In genomic region chr3:107525101-107525953, GRCh38 we compare ENCODE assay signal across 8 cellular contexts. TPM values are rescaled to one million over a fixed set of nuclear protein-coding genes. Genes with fewer than 3 reads are reported as not detected.
DNase-seq lines count a peak whose midpoint lies in the region; ATAC-seq and TF ChIP-seq lines count a peak whose summit lies in the region.

No MANE protein-coding gene starts in this region.

- H3K4me2 ChIP-seq in DOHH2 (ENCODE audit: low read length) (peak overlapping the region; percentile 100), IMR-90 (ENCODE audit: low read depth, low read length) (peak overlapping the region; percentile 90)

- dilution Hi-C loops in IMR-90 (cut with HindIII; ENCODE audit: low sequenced_read_pairs, unreplicated experiment) = no loop called here

- H2BK15ac ChIP-seq in IMR-90 (ENCODE audit: low read depth, low read length) = peak overlapping the region; percentile 60; the same call in 1 of the 3 replicates

- peak overlapping the region; percentile 73 for H3K14ac ChIP-seq in IMR-90 (replicated peaks; ENCODE audit: low read depth, low read length)

- H2BK120ac ChIP-seq in IMR-90 (ENCODE audit: low read depth, low read length) = peak overlapping the region; percentile 57

- peak overlapping the region; percentile 97 for H2AFZ ChIP-seq in IMR-90 (replicated peaks; ENCODE audit: low read length, poor library complexity)

- H3K4me1 ChIP-seq in DOHH2 (ENCODE audit: control insufficient read depth, low read length) (peaks cover 57% of the 10 kb centered on the region), IMR-90 (ENCODE audit: control insufficient read depth, insufficient read depth, low read length) (no peaks in the 10 kb centered on the region)

- H3K9me3 Mint-ChIP-seq in chondrocyte (ENCODE audit: low read depth) = no peaks in the 10 kb centered on the region

- peaks cover 5% of the 10 kb centered on the region for H3F3A ChIP-seq in DOHH2 (ENCODE audit: control insufficient read depth, insufficient read depth)

- peak overlapping the region; percentile 66 to 97 for H4K8ac ChIP-seq in IMR-90 (ENCODE audit: low read depth in 2 of 2, low read length in 2 of 2)

- H2AK9ac ChIP-seq in IMR-90 (replicated peaks; ENCODE audit: low read depth, low read length, poor library complexity) = peak overlapping the region; percentile 92

- H3K27ac ChIP-seq in DOHH2 (ENCODE audit: low read depth, low read length) (peak overlapping the region; percentile 78), IMR-90 (ENCODE audit: insufficient read depth, low read length) (peak overlapping the region; percentile 76)

- no peaks in the 10 kb centered on the region for H3K9me1 ChIP-seq in IMR-90 (ENCODE audit: insufficient read depth, low read length)

- H3K4me3 ChIP-seq in DOHH2 (ENCODE audit: low read length) = peak overlapping the region; percentile 96
- H3K4me3 ChIP-seq in IMR-90 (ENCODE audit: insufficient read depth, low read depth, low read length) = peak overlapping the region; percentile 87
- H3K4me3 ChIP-seq in WI38 (ENCODE audit: low read depth, low read length) = peak overlapping the region; percentile 88

- H4K20me1 ChIP-seq in DOHH2 (ENCODE audit: control insufficient read depth, insufficient read depth, low read depth, low read length) (peaks cover 26% of the 10 kb centered on the region), IMR-90 (ENCODE audit: insufficient read depth, low read length) (peaks cover 4% of the 10 kb centered on the region; the same call in 1 of the 2 replicates)

- H3K9ac ChIP-seq in IMR-90 (ENCODE audit: low read depth, low read length) = peak overlapping the region; percentile 78

- in situ Hi-C loops in IMR-90 (cut with MboI; ENCODE audit: low sequenced_read_pairs) = no loop called here

- no peaks in the 10 kb centered on the region for H3K27me3 Mint-ChIP-seq in chondrocyte (ENCODE audit: low read depth)

- peak overlapping the region; percentile 39; the same call in 1 of the 2 replicates for H2AK5ac ChIP-seq in IMR-90 (ENCODE audit: low read depth, low read length)

- peak overlapping the region; percentile 59 for H4K91ac ChIP-seq in IMR-90 (ENCODE audit: insufficient read depth, low read depth, low read length)

- peak overlapping the region; percentile 69 for H2BK5ac ChIP-seq in IMR-90 (ENCODE audit: low read depth, low read length, poor library complexity, severe bottlenecking)

- no peak for TF ChIP-seq RAD21 in IMR-90 (IDR thresholded peaks at IDR 0.05; ENCODE audit: low read length)

- peak overlapping the region; percentile 97 for H3K23ac ChIP-seq in IMR-90 (ENCODE audit: low read depth, low read length)

- H3K36me3 Mint-ChIP-seq in chondrocyte (ENCODE audit: low read depth) = peaks cover 8% of the 10 kb centered on the region

- H3K27ac Mint-ChIP-seq in chondrocyte (ENCODE audit: unreplicated experiment) = peak overlapping the region; percentile 85

- H3K9me2 ChIP-seq in DOHH2 (replicated peaks; ENCODE audit: control insufficient read depth, low read length) = no peaks in the 10 kb centered on the region

- H3K36me3 ChIP-seq in DOHH2 (ENCODE audit: control insufficient read depth, low read length) = peaks cover 47% of the 10 kb centered on the region
- no peaks in the 10 kb centered on the region; the same call in 1 of the 2 replicates for H3K36me3 ChIP-seq in IMR-90 (ENCODE audit: control insufficient read depth, insufficient read depth, low read length)

- H3K4ac ChIP-seq in IMR-90 (ENCODE audit: low read depth, low read length) = peak overlapping the region; percentile 66

- intact Hi-C loops in IMR-90 (cut with micrococcal nuclease) = loop anchor here (1.0 kb wide), 2 partner anchors 96 to 284 kb away; no protein-coding TSS in a partner anchor

- peaks cover 18% of the 10 kb centered on the region for H3K4me1 Mint-ChIP-seq in chondrocyte (ENCODE audit: low read depth)

- TF ChIP-seq CTCF in DOHH2 (IDR thresholded peaks at IDR 0.05; ENCODE audit: low read depth, low read length, poor library complexity, severe bottlenecking) (no peak), IMR-90 (conservative IDR thresholded peaks at IDR 0.05; ENCODE audit: low read depth, low read length) (no peak), WI38 (IDR thresholded peaks at IDR 0.05; ENCODE audit: low read depth, low read length) (no peak), chondrocyte (IDR thresholded peaks at IDR 0.05) (no peak)

- peak overlapping the region; percentile 71 for H3K56ac ChIP-seq in IMR-90 (ENCODE audit: extremely low read depth, insufficient read depth, low read length)

- CTCF ChIA-PET in IMR-90 (lab: Yijun Ruan, JAX) = no interaction called here

- peaks cover 15 to 30% of the 10 kb centered on the region in 2 experiments for H3K79me1 ChIP-seq in IMR-90 (ENCODE audit: low read depth in 1 of 2, low read length in 2 of 2)

- no peak overlapping the region for H2BK20ac ChIP-seq in IMR-90 (ENCODE audit: low read depth, low read length)

- DNase-seq in IMR-90 (no peak), chondrocyte (ENCODE audit: low spot score) (peak; percentile 73), kidney glomerular epithelial cell (lab: John Stamatoyannopoulos, UW) (peak; percentile 68), foreskin melanocyte (no peak)
- DNase-seq in stimulated activated CD4-positive, alpha-beta T cell treated with anti-CD3 and anti-CD28 coated beads, Interleukin-12 subunit alpha, Interleukin-12 subunit beta, amount 100 ng/mL, for 48 hours (ENCODE audit: low read depth in 2 of 3, low spot score in 1 of 3) = peak in 2 of 3 donors; percentile 12 to 13

- POLR2A ChIA-PET in IMR-90 (lab: Charles Lee; ENCODE audit: unreplicated experiment) = no interaction called here

- H4K5ac ChIP-seq in IMR-90 (ENCODE audit: low read depth, low read length) = peak overlapping the region; percentile 68; the same call in 1 of the 2 replicates

- no peak for TF ChIP-seq POLR2A in IMR-90 (IDR thresholded peaks at IDR 0.05; ENCODE audit: low read depth, low read length)

- H3K27me3 ChIP-seq in DOHH2 (ENCODE audit: control insufficient read depth, low read length) = no peaks in the 10 kb centered on the region
- H3K27me3 ChIP-seq in IMR-90 (ENCODE audit: control insufficient read depth, insufficient read depth, low read length) = no peaks in the 10 kb centered on the region

- H3K18ac ChIP-seq in IMR-90 (ENCODE audit: low read depth, low read length) = peak overlapping the region; percentile 58

- 0% methylated on average over 16 of the region's 66 CpGs; no CpG with 5 or more reads in 1 of the 2 experiments for WGBS in IMR-90 (ENCODE audit: extremely low coverage in 2 of 2, insufficient read length in 1 of 2), 2 experiments

- no TSS peak for BruUV-seq in IMR-90 (replicated peaks; lab: Mats Ljungman, UMichigan)

- ATAC-seq in IMR-90 (ENCODE audit: low read depth) (peak; percentile 30), GM21825 (IDR thresholded peaks at IDR 0.05; ENCODE audit: unreplicated experiment) (no peak)

- H3K9me3 ChIP-seq in DOHH2 (ENCODE audit: control insufficient read depth, insufficient read depth, low read length) = no peaks in the 10 kb centered on the region
- no peaks in the 10 kb centered on the region for H3K9me3 ChIP-seq in IMR-90 (ENCODE audit: control insufficient read depth, insufficient read depth, low read length)

- peaks cover 66% of the 10 kb centered on the region for H3K79me2 ChIP-seq in DOHH2 (ENCODE audit: control insufficient read depth, low read length)

- peak overlapping the region; percentile 94 for H3K4me3 Mint-ChIP-seq in chondrocyte (ENCODE audit: unreplicated experiment)

TF ChIP-seq in IMR-90, 13 proteins besides CTCF, POLR2A, EP300 and RAD21:
- no peak for TF ChIP-seq MXI1 (IDR thresholded peaks at IDR 0.05; ENCODE audit: borderline replicate concordance, low read depth, low read length)

RNA-seq across cellular contexts. Expression of gene BBX, which starts 2.6 kb away (rescaled TPM):
- total RNA-seq in IMR-90 (2012; rRNA removed) (87.5 and 107 TPM in 2 replicates), chondrocyte (68.4 to 82.7 TPM (median 69.6 TPM) in 3 replicates)
- 13.5 and 13.6 TPM in 2 replicates for polyA plus RNA-seq in IMR-90 (2012; rRNA removed)
- polyA plus RNA-seq in IMR-90 (2012; cell fraction: cytosol; rRNA removed) = 10.0 and 10.6 TPM in 2 replicates
- polyA plus RNA-seq in IMR-90 (2012; cell fraction: nucleus; rRNA removed; ENCODE audit: low replicate concordance) = 11.0 and 23.8 TPM in 2 replicates

Comparison
In these comparisons a context has a peak if more than half of its experiments do, and no peak if none do; other contexts are left out.
1. DNase-seq: peak in chondrocyte (single experiment), kidney glomerular epithelial cell (single experiment) and stimulated activated CD4-positive, alpha-beta T cell treated with anti-CD3 and anti-CD28 coated beads, Interleukin-12 subunit alpha, Interleukin-12 subunit beta, amount 100 ng/mL, for 48 hours (2 of 3); none in IMR-90 (single experiment) and foreskin melanocyte (single experiment).
2. Peak in every context shown above with its lines, with median percentiles within 50 percentile points of each other: H3K4me3 ChIP-seq.